ENCODE assay signal across 1 cellular context in the genomic region with DNA sequence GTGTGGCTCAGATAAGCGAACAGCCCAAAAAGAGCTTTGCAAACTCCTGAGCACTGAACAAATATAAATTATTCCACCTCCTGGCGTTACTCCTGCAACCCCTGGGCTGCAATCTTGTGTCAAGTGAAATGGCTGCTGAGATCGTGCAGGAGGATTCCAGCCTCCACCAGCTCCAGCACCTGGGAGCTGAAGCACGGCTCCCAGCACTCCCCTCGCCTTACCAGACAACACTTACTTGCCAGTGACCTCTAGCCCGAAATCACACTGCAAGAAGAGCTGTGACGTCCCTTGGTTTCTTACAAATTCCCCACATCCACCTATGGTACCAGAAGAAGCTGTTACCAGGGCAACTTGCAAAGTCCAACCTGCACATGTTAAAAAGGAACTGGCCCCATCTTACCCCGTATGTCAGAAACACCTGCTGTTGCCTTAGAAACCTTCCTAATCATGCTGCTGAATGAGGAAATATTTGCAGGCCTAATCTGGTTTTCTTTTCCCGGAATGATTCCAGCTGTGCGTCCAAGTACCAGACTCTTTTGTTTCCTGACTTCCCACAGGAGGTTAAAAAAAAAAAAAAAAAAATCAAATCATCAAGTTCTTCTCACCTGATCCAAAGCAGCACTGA.
TF ChIP-seq lines count a peak whose summit lies in the region.

No MANE protein-coding gene starts in this region.

TF ChIP-seq in IMR-90, 13 proteins besides CTCF, POLR2A, EP300 and RAD21 (continued from another document):
- TF ChIP-seq NFE2L2 (IDR thresholded peaks at IDR 0.05; ENCODE audit: low read depth, low read length) (no peak), FOS (IDR thresholded peaks at IDR 0.05; ENCODE audit: low read depth, low read length) (no peak), CEBPB (IDR thresholded peaks at IDR 0.05; ENCODE audit: low read depth, low read length) (no peak)
- TF ChIP-seq, protein P1, sequence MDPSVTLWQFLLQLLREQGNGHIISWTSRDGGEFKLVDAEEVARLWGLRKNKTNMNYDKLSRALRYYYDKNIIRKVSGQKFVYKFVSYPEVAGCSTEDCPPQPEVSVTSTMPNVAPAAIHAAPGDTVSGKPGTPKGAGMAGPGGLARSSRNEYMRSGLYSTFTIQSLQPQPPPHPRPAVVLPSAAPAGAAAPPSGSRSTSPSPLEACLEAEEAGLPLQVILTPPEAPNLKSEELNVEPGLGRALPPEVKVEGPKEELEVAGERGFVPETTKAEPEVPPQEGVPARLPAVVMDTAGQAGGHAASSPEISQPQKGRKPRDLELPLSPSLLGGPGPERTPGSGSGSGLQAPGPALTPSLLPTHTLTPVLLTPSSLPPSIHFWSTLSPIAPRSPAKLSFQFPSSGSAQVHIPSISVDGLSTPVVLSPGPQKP (IDR thresholded peaks at IDR 0.05; ENCODE audit: borderline replicate concordance, low read depth, low read length) = no peak
- TF ChIP-seq, protein P2, sequence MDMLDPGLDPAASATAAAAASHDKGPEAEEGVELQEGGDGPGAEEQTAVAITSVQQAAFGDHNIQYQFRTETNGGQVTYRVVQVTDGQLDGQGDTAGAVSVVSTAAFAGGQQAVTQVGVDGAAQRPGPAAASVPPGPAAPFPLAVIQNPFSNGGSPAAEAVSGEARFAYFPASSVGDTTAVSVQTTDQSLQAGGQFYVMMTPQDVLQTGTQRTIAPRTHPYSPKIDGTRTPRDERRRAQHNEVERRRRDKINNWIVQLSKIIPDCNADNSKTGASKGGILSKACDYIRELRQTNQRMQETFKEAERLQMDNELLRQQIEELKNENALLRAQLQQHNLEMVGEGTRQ (IDR thresholded peaks at IDR 0.05; ENCODE audit: low read depth, low read length) = no peak
